In the genomic region with DNA sequence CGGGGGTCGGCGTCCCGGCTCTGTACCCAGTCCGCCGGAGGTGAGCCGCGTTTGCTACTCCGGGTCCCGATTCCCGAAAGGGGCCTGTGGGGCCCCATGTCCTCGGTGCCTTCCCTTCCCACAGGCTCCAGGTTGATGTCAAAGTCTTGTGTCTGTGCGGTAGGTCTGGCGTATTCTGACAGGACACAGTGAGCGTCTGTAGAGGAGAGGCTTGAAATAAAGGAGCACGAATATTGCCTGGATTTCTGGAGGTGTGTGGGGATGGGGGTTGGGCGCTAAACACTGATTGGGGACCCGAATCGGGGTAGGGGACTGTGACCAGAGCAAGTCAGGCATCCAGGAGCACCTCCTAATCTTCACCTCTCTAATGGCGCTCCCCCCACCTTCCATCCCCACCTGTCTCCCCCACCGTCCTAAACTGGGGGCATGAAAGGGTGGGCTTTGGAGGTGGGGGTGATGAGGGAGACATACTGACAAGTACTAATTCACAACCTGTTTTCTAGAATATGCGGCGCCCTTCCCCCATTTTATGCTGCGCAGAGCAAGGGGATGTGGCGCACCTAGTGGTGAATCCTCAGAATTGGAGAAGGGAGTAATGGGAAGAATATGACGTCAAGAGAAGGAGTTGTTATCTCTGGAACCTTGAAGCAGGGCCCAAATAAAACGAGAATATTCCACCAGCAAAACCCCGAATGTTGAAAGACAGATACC, we compare ENCODE assay signal across 9 cellular contexts. TPM values are rescaled to one million over a fixed set of nuclear protein-coding genes. Genes with fewer than 3 reads are reported as not detected.
A peak's percentile ranks its signal among the peaks of the same experiment; 100 is the strongest.
DNase-seq lines count a peak whose midpoint lies in the region; ATAC-seq and TF ChIP-seq lines count a peak whose summit lies in the region.
"Had no signal": no experiment of that assay in that cellular context is flagged by ENCODE, and none has a peak within 500 bp of the region (broad histone marks: within the 10 kb centered on the region; RNA-seq: fewer than 3 reads in every experiment).

No MANE protein-coding gene starts in this region.

- ATAC-seq in heart left ventricle (peak; percentile 71 to 88 (median 80)), HG02678 (IDR thresholded peaks at IDR 0.05; ENCODE audit: unreplicated experiment) (no peak), HG03442 (IDR thresholded peaks at IDR 0.05; ENCODE audit: unreplicated experiment) (no peak)
- ATAC-seq: GM12878 had no signal

- H3K4me3 ChIP-seq in heart left ventricle, result peak overlapping the region; percentile 48 to 93 (median 68)
- peak overlapping the region; percentile 52 to 56 for H3K4me3 ChIP-seq in neutrophil (ENCODE audit: low read depth in 1 of 2, low read length in 1 of 2)
- H3K4me3 ChIP-seq: GM12878 had no signal

- H3K27me3 ChIP-seq in heart left ventricle, result peaks cover 0 to 19% (median 0%) of the 10 kb centered on the region in 9 donors
- peaks cover 47% of the 10 kb centered on the region for H3K27me3 ChIP-seq in neutrophil

- H3K4me1 ChIP-seq in heart left ventricle (peaks cover 0 to 5% (median 0%) of the 10 kb centered on the region in 12 donors), neutrophil (ENCODE audit: control insufficient read depth in 1 of 2, insufficient read depth in 1 of 2, low read depth in 1 of 2, low read length in 1 of 2) (peaks cover 6 to 7% of the 10 kb centered on the region in 2 experiments)

- peak; percentile 3 for DNase-seq in stimulated activated CD4-positive, alpha-beta T cell treated with anti-CD3 and anti-CD28 coated beads, Interleukin-15, amount 100 ng/mL, for 24 hours
- DNase-seq in stimulated activated CD4-positive, alpha-beta T cell treated with anti-CD3 and anti-CD28 coated beads, Interleukin-4, amount 100 ng/mL, for 4 hours, result no peak
- peak; percentile 68 for DNase-seq in NCI-H2227 treated with DMSO at 0.1 percent for 48 hours (lab: John Stamatoyannopoulos, UW)
- peak in 55 of 58 donors; percentile 1 to 68 (median 32) for DNase-seq in anterior cingulate cortex (lab: John Stamatoyannopoulos, UW)
- DNase-seq in heart left ventricle, result peak in 4 of 5 donors; percentile 47 to 61 (median 54)

- H3K27ac ChIP-seq in heart left ventricle (peak overlapping the region; percentile 52 to 92 (median 81)), neutrophil (no peak overlapping the region)

- no peaks in the 10 kb centered on the region for H3K9me3 ChIP-seq in heart left ventricle
- no peaks in the 10 kb centered on the region for H3K9me3 ChIP-seq in neutrophil

- peaks cover 0 to 9% (median 0%) of the 10 kb centered on the region in 9 donors for H3K36me3 ChIP-seq in heart left ventricle
- H3K36me3 ChIP-seq in neutrophil, result no peaks in the 10 kb centered on the region

- WGBS in heart left ventricle, 4 donors, result 2 to 34% (median 13%) methylated on average over 16 to 28 of the region's 28 CpGs

- peak; percentile 32 to 74 (median 54) for TF ChIP-seq CTCF in heart left ventricle (IDR thresholded peaks at IDR 0.05)
- no peak for TF ChIP-seq CTCF in neutrophil (IDR thresholded peaks at IDR 0.05)

- intact Hi-C loops in heart left ventricle (cut with DNase I), result loop anchor here in 6 of 10 donors (2.0 to 10.0 kb wide), 5 partner anchors 58 to 114 kb away; a partner anchor contains a TSS

- no peak for TF ChIP-seq POLR2A in heart left ventricle (IDR thresholded peaks at IDR 0.05)

RNA-seq across cellular contexts. Expression of a gene that starts 0.9 kb away (rescaled TPM):
- total RNA-seq in heart left ventricle, result 10 to 100 TPM in 7 of 9 donors, 1 to 10 TPM in 2; 7.5 to 19.6 (median 14.2) TPM
- 1 to 10 TPM; 4.3 to 7.7 TPM for polyA plus RNA-seq in heart left ventricle

RNA-seq across cellular contexts. Expression of a gene that starts 7.4 kb away (rescaled TPM):
- total RNA-seq in heart left ventricle, result 1 to 10 TPM; 3.1 to 9.6 (median 5.4) TPM
- 1 to 10 TPM; 1.1 to 2.3 TPM for polyA plus RNA-seq in heart left ventricle

Comparison
In these comparisons a context has a peak if more than half of its experiments do, and no peak if none do; other contexts are left out.
1. DNase-seq: peak in stimulated activated CD4-positive, alpha-beta T cell treated with anti-CD3 and anti-CD28 coated beads, Interleukin-15, amount 100 ng/mL, for 24 hours (single experiment), NCI-H2227 treated with DMSO at 0.1 percent for 48 hours (single experiment), anterior cingulate cortex (55 of 58) and heart left ventricle (4 of 5); none in stimulated activated CD4-positive, alpha-beta T cell treated with anti-CD3 and anti-CD28 coated beads, Interleukin-4, amount 100 ng/mL, for 4 hours (0 of 2).
2. ATAC-seq: peak in heart left ventricle (4 of 4); none in HG02678 (single experiment) and HG03442 (single experiment).